Comparison of ENCODE assay signal across 9 cellular contexts in the genomic region with DNA sequence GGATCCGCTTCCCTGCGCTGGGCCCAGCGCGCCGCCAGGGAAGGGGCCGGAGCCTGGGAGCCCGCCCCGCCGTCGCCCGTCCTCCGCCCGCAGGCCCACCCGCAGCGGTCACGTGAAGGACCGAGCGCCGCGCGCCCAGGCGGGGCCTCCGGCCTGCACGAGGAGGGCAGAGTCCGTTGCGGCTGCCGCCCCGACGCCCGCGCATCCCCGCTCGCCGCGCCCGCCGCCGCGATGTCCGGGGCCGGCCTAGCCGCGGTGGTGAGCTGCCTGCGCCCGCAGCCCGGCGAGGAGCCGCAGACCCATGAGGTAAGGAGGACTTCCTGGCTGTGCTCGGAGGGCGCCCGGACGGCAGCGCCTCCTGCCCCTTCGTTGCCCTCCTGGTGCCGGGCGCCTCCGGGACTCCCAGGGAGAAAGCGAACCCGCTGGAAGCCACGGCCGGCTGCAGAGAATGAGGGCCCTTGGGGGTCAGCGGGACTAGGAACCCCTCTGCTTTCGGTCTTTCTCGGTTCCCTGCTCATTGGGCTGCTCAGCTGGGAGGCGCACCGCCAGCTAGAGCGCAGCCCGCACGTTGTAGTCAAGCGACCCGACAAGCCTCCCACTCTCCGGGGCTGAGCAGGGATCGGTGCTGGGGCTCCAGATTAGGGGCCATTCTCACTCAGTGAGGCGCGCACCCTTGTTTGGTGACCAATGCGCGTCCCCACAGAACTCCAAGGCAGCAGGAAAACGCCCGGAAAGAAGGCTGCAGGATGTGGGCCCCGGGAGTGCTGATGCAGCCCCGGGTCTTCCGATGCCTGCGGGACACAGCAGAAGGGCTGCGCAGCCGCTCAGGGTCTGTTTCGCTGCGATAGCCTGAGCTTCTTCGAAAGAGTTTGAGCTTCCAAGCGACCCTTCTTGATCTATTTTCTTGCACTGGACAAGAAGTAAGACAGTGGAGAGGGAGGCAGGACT. TPM values are rescaled to one million over a fixed set of nuclear protein-coding genes. Genes with fewer than 3 reads are reported as not detected.
A peak's percentile ranks its signal among the peaks of the same experiment; 100 is the strongest.
DNase-seq lines count a peak whose midpoint lies in the region; ATAC-seq and TF ChIP-seq lines count a peak whose summit lies in the region.
"Not testable (repeated sequence)": the region's sequence is repeated elsewhere in the genome, so short reads cannot be mapped to it uniquely, and the experiment has no call there.
"Had no signal": no experiment of that assay in that cellular context is flagged by ENCODE, and none has a peak within 500 bp of the region (broad histone marks: within the 10 kb centered on the region; RNA-seq: fewer than 3 reads in every experiment).

No MANE protein-coding gene starts in this region.

- not testable (repeated sequence) for H4K5ac ChIP-seq in IMR-90 (ENCODE audit: low read depth, low read length)

- H3K27me3 Mint-ChIP-seq in activated CD8-positive, alpha-beta T cell treated with anti-CD3 and anti-CD28 coated beads for 36 hours, result not testable (repeated sequence)

- intact Hi-C loops in IMR-90 (cut with micrococcal nuclease); activated CD8-positive, alpha-beta T cell treated with anti-CD3 and anti-CD28 coated beads for 36 hours (cut with micrococcal nuclease); left ventricle myocardium superior (cut with micrococcal nuclease); lower lobe of right lung (cut with DNase I): not testable (repeated sequence)

- H3K27ac ChIP-seq in IMR-90 (ENCODE audit: insufficient read depth, low read length); gastroesophageal sphincter; lower lobe of right lung; upper lobe of left lung: not testable (repeated sequence)

- no CpG with 5 or more reads among the region's 89 CpGs for WGBS in IMR-90 (ENCODE audit: extremely low coverage in 2 of 2, insufficient read length in 1 of 2), 2 experiments
- no CpG with 5 or more reads among the region's 89 CpGs for WGBS in gastroesophageal sphincter (ENCODE audit: low coverage in 1 of 2), 2 donors
- WGBS in upper lobe of left lung, 2 donors, result no CpG with 5 or more reads among the region's 89 CpGs

- TF ChIP-seq CTCF in IMR-90 (conservative IDR thresholded peaks at IDR 0.05; ENCODE audit: low read depth, low read length); activated CD8-positive, alpha-beta T cell treated with anti-CD3 and anti-CD28 coated beads for 36 hours (IDR thresholded peaks at IDR 0.05); gastroesophageal sphincter (IDR thresholded peaks at IDR 0.05); lower lobe of right lung (IDR thresholded peaks at IDR 0.05); omental fat pad (IDR thresholded peaks at IDR 0.05); upper lobe of left lung (IDR thresholded peaks at IDR 0.05): not testable (repeated sequence)

- H2AK9ac ChIP-seq in IMR-90 (replicated peaks; ENCODE audit: low read depth, low read length, poor library complexity), result not testable (repeated sequence)

- H3K4me2 ChIP-seq in IMR-90 (ENCODE audit: low read depth, low read length), result not testable (repeated sequence)

- POLR2A ChIA-PET in IMR-90 (lab: Charles Lee; ENCODE audit: unreplicated experiment); activated CD8-positive, alpha-beta T cell treated with anti-CD3 and anti-CD28 coated beads for 36 hours (lab: Charles Lee): not testable (repeated sequence)

- H3K4me3 ChIP-seq in IMR-90 (ENCODE audit: insufficient read depth, low read depth, low read length); gastroesophageal sphincter; lower lobe of right lung; upper lobe of left lung: not testable (repeated sequence)

- not testable (repeated sequence) for H3K9me3 ChIP-seq in IMR-90 (ENCODE audit: control insufficient read depth, insufficient read depth, low read length); gastroesophageal sphincter; lower lobe of right lung; upper lobe of left lung

- CTCF ChIA-PET in IMR-90 (lab: Yijun Ruan, JAX); activated CD8-positive, alpha-beta T cell treated with anti-CD3 and anti-CD28 coated beads for 36 hours (lab: Charles Lee): not testable (repeated sequence)

- H3K23ac ChIP-seq in IMR-90 (ENCODE audit: low read depth, low read length), result not testable (repeated sequence)

- H2AK5ac ChIP-seq in IMR-90 (ENCODE audit: low read depth, low read length), result not testable (repeated sequence)

- not testable (repeated sequence) for H3K9me3 Mint-ChIP-seq in activated CD8-positive, alpha-beta T cell treated with anti-CD3 and anti-CD28 coated beads for 36 hours; activated naive CD4-positive, alpha-beta T cell treated with anti-CD3 and anti-CD28 coated beads, Interleukin-2, amount 50 U/mL, for 72 hours

- H3K4me3 Mint-ChIP-seq in activated CD8-positive, alpha-beta T cell treated with anti-CD3 and anti-CD28 coated beads for 36 hours, result not testable (repeated sequence)

- not testable (repeated sequence) for TF ChIP-seq POLR2A in IMR-90 (IDR thresholded peaks at IDR 0.05; ENCODE audit: low read depth, low read length); gastroesophageal sphincter (IDR thresholded peaks at IDR 0.05); upper lobe of left lung (IDR thresholded peaks at IDR 0.05)

- H3K4me1 Mint-ChIP-seq in activated CD8-positive, alpha-beta T cell treated with anti-CD3 and anti-CD28 coated beads for 36 hours (ENCODE audit: low read depth), result not testable (repeated sequence)

- not testable (repeated sequence) for H2BK120ac ChIP-seq in IMR-90 (ENCODE audit: low read depth, low read length)

- not testable (repeated sequence) for DNase-seq in IMR-90; activated CD8-positive, alpha-beta T cell treated with anti-CD3 and anti-CD28 coated beads for 36 hours; activated naive CD4-positive, alpha-beta T cell treated with anti-CD3 and anti-CD28 coated beads, Interleukin-2, amount 50 U/mL, for 72 hours (ENCODE audit: low spot score in 2 of 2); left ventricle myocardium superior; lower lobe of right lung; omental fat pad (ENCODE audit: low spot score); upper lobe of left lung

- not testable (repeated sequence) for H2BK5ac ChIP-seq in IMR-90 (ENCODE audit: low read depth, low read length, poor library complexity, severe bottlenecking)

- not testable (repeated sequence) for H2AFZ ChIP-seq in IMR-90 (replicated peaks; ENCODE audit: low read length, poor library complexity)

- dilution Hi-C loops in IMR-90 (cut with HindIII; ENCODE audit: low sequenced_read_pairs, unreplicated experiment), result not testable (repeated sequence)

- H3K27ac Mint-ChIP-seq in activated CD8-positive, alpha-beta T cell treated with anti-CD3 and anti-CD28 coated beads for 36 hours; activated naive CD4-positive, alpha-beta T cell treated with anti-CD3 and anti-CD28 coated beads, Interleukin-2, amount 50 U/mL, for 72 hours: not testable (repeated sequence)

- H3K18ac ChIP-seq in IMR-90 (ENCODE audit: low read depth, low read length), result not testable (repeated sequence)

- H3K4me1 ChIP-seq in IMR-90 (ENCODE audit: control insufficient read depth, insufficient read depth, low read length); gastroesophageal sphincter; lower lobe of right lung; upper lobe of left lung: not testable (repeated sequence)

- not testable (repeated sequence) for H3K14ac ChIP-seq in IMR-90 (replicated peaks; ENCODE audit: low read depth, low read length)

- BruUV-seq in IMR-90 (replicated peaks; lab: Mats Ljungman, UMichigan), result not testable (repeated sequence)

- H4K20me1 ChIP-seq in IMR-90 (ENCODE audit: insufficient read depth, low read length), result not testable (repeated sequence)

- H3K36me3 Mint-ChIP-seq in activated CD8-positive, alpha-beta T cell treated with anti-CD3 and anti-CD28 coated beads for 36 hours (ENCODE audit: low read depth); activated naive CD4-positive, alpha-beta T cell treated with anti-CD3 and anti-CD28 coated beads, Interleukin-2, amount 50 U/mL, for 72 hours: not testable (repeated sequence)

- H4K8ac ChIP-seq in IMR-90 (ENCODE audit: low read depth in 2 of 2, low read length in 2 of 2), result not testable (repeated sequence)

- not testable (repeated sequence) for H4K91ac ChIP-seq in IMR-90 (ENCODE audit: insufficient read depth, low read depth, low read length)

- peak; percentile 53 for ATAC-seq in IMR-90 (ENCODE audit: low read depth)
- ATAC-seq in activated CD8-positive, alpha-beta T cell treated with anti-CD3 and anti-CD28 coated beads for 36 hours, result peak; percentile 65
- peak; percentile 44 to 46 for ATAC-seq in activated naive CD4-positive, alpha-beta T cell treated with anti-CD3 and anti-CD28 coated beads, Interleukin-2, amount 50 U/mL, for 72 hours
- ATAC-seq in gastroesophageal sphincter, result peak; percentile 62
- peak; percentile 88 for ATAC-seq in left ventricle myocardium superior
- peak; percentile 57 to 66 for ATAC-seq in lower lobe of right lung
- peak; percentile 65 for ATAC-seq in omental fat pad (ENCODE audit: low FRiP score)
- ATAC-seq in upper lobe of left lung (ENCODE audit: low FRiP score in 2 of 2), result peak; percentile 40 to 87

- H3K9ac ChIP-seq in IMR-90 (ENCODE audit: low read depth, low read length), result not testable (repeated sequence)

- not testable (repeated sequence) for H2BK15ac ChIP-seq in IMR-90 (ENCODE audit: low read depth, low read length)

- H3K79me1 ChIP-seq in IMR-90 (ENCODE audit: low read depth in 1 of 2, low read length in 2 of 2), result not testable (repeated sequence)

- not testable (repeated sequence) for H2BK20ac ChIP-seq in IMR-90 (ENCODE audit: low read depth, low read length)

- H3K56ac ChIP-seq in IMR-90 (ENCODE audit: extremely low read depth, insufficient read depth, low read length), result not testable (repeated sequence)

- not testable (repeated sequence) for H3K36me3 ChIP-seq in IMR-90 (ENCODE audit: control insufficient read depth, insufficient read depth, low read length); gastroesophageal sphincter; lower lobe of right lung; upper lobe of left lung

- not testable (repeated sequence) for H3K9me1 ChIP-seq in IMR-90 (ENCODE audit: insufficient read depth, low read length)

- not testable (repeated sequence) for TF ChIP-seq EP300 in gastroesophageal sphincter (IDR thresholded peaks at IDR 0.05); upper lobe of left lung (IDR thresholded peaks at IDR 0.05)

- not testable (repeated sequence) for H3K4ac ChIP-seq in IMR-90 (ENCODE audit: low read depth, low read length)

- H3K27me3 ChIP-seq in IMR-90 (ENCODE audit: control insufficient read depth, insufficient read depth, low read length); gastroesophageal sphincter; lower lobe of right lung (ENCODE audit: low read depth); upper lobe of left lung: not testable (repeated sequence)

- in situ Hi-C loops in IMR-90 (cut with MboI; ENCODE audit: low sequenced_read_pairs), result not testable (repeated sequence)

- not testable (repeated sequence) for TF ChIP-seq RAD21 in IMR-90 (IDR thresholded peaks at IDR 0.05; ENCODE audit: low read length)

RNA-seq across cellular contexts. Expression of gene MTLN, which starts 33.4 kb away (rescaled TPM):
- total RNA-seq in IMR-90 (2012; rRNA removed) (6.9 and 14.5 TPM in 2 replicates), gastroesophageal sphincter (100 to 1,000 TPM in 3 of 4 donors, 10 to 100 TPM in 1; 81.1 to 170 (median 147) TPM), left ventricle myocardium superior (161 TPM), lower lobe of right lung (47.3 TPM), omental fat pad (100 to 1,000 TPM in 2 of 4 donors, 10 to 100 TPM in 2; 60.9 to 135 (median 88.3) TPM), upper lobe of left lung (100 to 1,000 TPM in 1 of 6 donors, 10 to 100 TPM in 5; 25.1 to 113 (median 59.4) TPM)
- polyA plus RNA-seq in IMR-90 (2012; rRNA removed), result 13.5 and 20.7 TPM in 2 replicates
- 59.3 and 202 TPM in 2 replicates for polyA plus RNA-seq in IMR-90 (2012; cell fraction: cytosol; rRNA removed)
- polyA plus RNA-seq in IMR-90 (2012; cell fraction: nucleus; rRNA removed; ENCODE audit: low replicate concordance), result 11.2 and 12.1 TPM in 2 replicates
- 10 to 100 TPM; 80.2 to 92.1 TPM for total RNA-seq in activated CD8-positive, alpha-beta T cell treated with anti-CD3 and anti-CD28 coated beads for 36 hours
- 10 to 100 TPM; 43.9 to 61.3 TPM for total RNA-seq in activated naive CD4-positive, alpha-beta T cell treated with anti-CD3 and anti-CD28 coated beads, Interleukin-2, amount 50 U/mL, for 72 hours

RNA-seq across cellular contexts. Expression of gene NPHP1, which starts 40.9 kb away (rescaled TPM):
- total RNA-seq in IMR-90 (2012; rRNA removed), result 1.8 and 2.8 TPM in 2 replicates
- 2.1 and 2.5 TPM in 2 replicates for polyA plus RNA-seq in IMR-90 (2012; rRNA removed)
- 0.42 and 0.66 TPM in 2 replicates for polyA plus RNA-seq in IMR-90 (2012; cell fraction: cytosol; rRNA removed)
- polyA plus RNA-seq in IMR-90 (2012; cell fraction: nucleus; rRNA removed; ENCODE audit: low replicate concordance), result 0.35 and 2.8 TPM in 2 replicates
- 1 to 10 TPM; 1.3 to 1.4 TPM for total RNA-seq in activated CD8-positive, alpha-beta T cell treated with anti-CD3 and anti-CD28 coated beads for 36 hours
- 1 to 10 TPM; 1.3 to 1.8 TPM for total RNA-seq in activated naive CD4-positive, alpha-beta T cell treated with anti-CD3 and anti-CD28 coated beads, Interleukin-2, amount 50 U/mL, for 72 hours
- 10 to 100 TPM in 2 of 4 donors, 1 to 10 TPM in 2; 8.2 to 19.5 (median 9.9) TPM for total RNA-seq in gastroesophageal sphincter
- 4.1 TPM for total RNA-seq in left ventricle myocardium superior
- 6.8 TPM for total RNA-seq in lower lobe of right lung
- 1 to 10 TPM; 2.4 to 7.4 (median 3.7) TPM for total RNA-seq in omental fat pad
- total RNA-seq in upper lobe of left lung, result 10 to 100 TPM in 1 of 6 donors, 1 to 10 TPM in 5; 3.2 to 18.4 (median 5.4) TPM
- polyA plus RNA-seq: CD14-positive monocyte had no signal
